16 cellular contexts compared by ENCODE assay signal in genomic region chr7:149171894-149172533, GRCh38. TPM values are rescaled to one million over a fixed set of nuclear protein-coding genes. Genes with fewer than 3 reads are reported as not detected.
DNase-seq lines count a peak whose midpoint lies in the region; ATAC-seq and TF ChIP-seq lines count a peak whose summit lies in the region.
"Had no signal": no experiment of that assay in that cellular context is flagged by ENCODE, and none has a peak within 500 bp of the region (broad histone marks: within the 10 kb centered on the region; RNA-seq: fewer than 3 reads in every experiment).

No MANE protein-coding gene starts in this region.

- H3K9me3 Mint-ChIP-seq in MCF 10A (ENCODE audit: unreplicated experiment): no peaks in the 10 kb centered on the region
- H3K9me3 Mint-ChIP-seq: CD8-positive, alpha-beta T cell had no signal

- no peak overlapping the region for H3K4me3 Mint-ChIP-seq in MCF 10A (ENCODE audit: unreplicated experiment)
- H3K4me3 Mint-ChIP-seq: CD8-positive, alpha-beta T cell had no signal

- intact Hi-C loops in MCF 10A (cut with micrococcal nuclease) (no loop called here), breast epithelium (cut with DNase I; ENCODE audit: low total_unique reads) (no loop called here), spleen (cut with DNase I; ENCODE audit: low total_unique reads) (no loop called here)

- H3K4me3 ChIP-seq in breast epithelium (no peak overlapping the region), fibroblast of villous mesenchyme (ENCODE audit: low read depth, low read length) (no peak overlapping the region), spleen (no peak overlapping the region)

- POLR2A ChIA-PET in MCF 10A (lab: Yijun Ruan, JAX) (interaction anchor here (0.5 to 1.0 kb wide), 3 partner anchors 9 to 24 kb away, joined by 3 to 5 read pairs (median 3); partner anchors contain the start of gene ZNF282), HEK293T (lab: Yijun Ruan, JAX) (no interaction called here)

- H3K27me3 Mint-ChIP-seq in MCF 10A (ENCODE audit: insufficient read depth, unreplicated experiment): no peaks in the 10 kb centered on the region

- WGBS in spleen, 5 donors: 61 to 82% (median 78%) methylated on average over 9 of the region's 9 CpGs

- peaks cover 53% of the 10 kb centered on the region for H3K36me3 Mint-ChIP-seq in MCF 10A (ENCODE audit: insufficient read depth, unreplicated experiment)

- TF ChIP-seq POLR2A in breast epithelium (IDR thresholded peaks at IDR 0.05) (no peak), spleen (IDR thresholded peaks at IDR 0.05) (no peak)

- CTCF ChIA-PET in MCF 10A (lab: Yijun Ruan, JAX) (no interaction called here), HEK293T (lab: Yijun Ruan, JAX) (no interaction called here)

- peaks cover 7% of the 10 kb centered on the region for H3K4me1 Mint-ChIP-seq in MCF 10A (ENCODE audit: insufficient read depth, unreplicated experiment)

- H3K4me1 ChIP-seq in breast epithelium (no peaks in the 10 kb centered on the region), spleen (peaks cover 0 to 9% (median 0%) of the 10 kb centered on the region in 6 donors)

- DNase-seq in MCF 10A (ENCODE audit: unreplicated experiment) (peak; percentile 86), breast epithelium (ENCODE audit: low spot score in 2 of 2) (no peak), SW480 (ENCODE audit: low spot score) (peak; percentile 72), fibroblast of villous mesenchyme (ENCODE audit: low read depth) (peak; percentile 20), spleen (no peak), HEK293T (ENCODE audit: extremely low spot score) (no peak), NCI-H510A (lab: John Stamatoyannopoulos, UW) (no peak)
- DNase-seq: aorta; CD8-positive, alpha-beta T cell; glutamatergic neuron; MM.1S; NCI-H1930; NCI-H446 treated with DMSO at 0.1 percent for 48 hours; retina had no signal

- no peaks in the 10 kb centered on the region for H3K27me3 ChIP-seq in breast epithelium
- no peaks in the 10 kb centered on the region for H3K27me3 ChIP-seq in spleen (replicated peaks in 1 of 7)

- ATAC-seq in GM21576 (IDR thresholded peaks at IDR 0.05; ENCODE audit: unreplicated experiment): no peak
- ATAC-seq: CD8-positive, alpha-beta T cell; SK-N-SH treated with all-trans-retinoic acid at 6 μM for 48 hours had no signal

- BruUV-seq in MCF 10A (replicated peaks; lab: Mats Ljungman, UMichigan): TSS peak; percentile 98

- no peak overlapping the region for H3K27ac ChIP-seq in breast epithelium
- H3K27ac ChIP-seq in spleen: peak overlapping the region in 7 of 8 donors; percentile 27 to 77 (median 70)

- peaks cover 14% of the 10 kb centered on the region for H3K36me3 ChIP-seq in breast epithelium
- peaks cover 2 to 99% (median 73%) of the 10 kb centered on the region in 6 donors for H3K36me3 ChIP-seq in spleen

- no peak for TF ChIP-seq CTCF in MCF 10A (IDR thresholded peaks at IDR 0.05; ENCODE audit: unreplicated experiment)
- TF ChIP-seq CTCF in breast epithelium (IDR thresholded peaks at IDR 0.05): no peak
- no peak for TF ChIP-seq CTCF in fibroblast of villous mesenchyme (IDR thresholded peaks at IDR 0.05; ENCODE audit: insufficient read depth, low read depth, low read length)
- TF ChIP-seq CTCF in spleen (IDR thresholded peaks at IDR 0.05 in 8 of 11, conservative IDR thresholded peaks at IDR 0.05 in 3 of 11): no peak

- H3K27ac Mint-ChIP-seq in MCF 10A (ENCODE audit: low read depth, unreplicated experiment): peak overlapping the region; percentile 86
- H3K27ac Mint-ChIP-seq: CD8-positive, alpha-beta T cell had no signal

- H3K9me3 ChIP-seq in breast epithelium (no peaks in the 10 kb centered on the region), spleen (no peaks in the 10 kb centered on the region)

TF ChIP-seq in HEK293T, 16 proteins besides CTCF, POLR2A, EP300 and RAD21:
- no peak for TF ChIP-seq FOXK2 (IDR thresholded peaks at IDR 0.05)
- TF ChIP-seq L3MBTL2 (conservative IDR thresholded peaks at IDR 0.05): no peak
- TF ChIP-seq HDGF (IDR thresholded peaks at IDR 0.05; ENCODE audit: borderline replicate concordance): no peak
- TF ChIP-seq ZNF384 (IDR thresholded peaks at IDR 0.05): no peak
- TF ChIP-seq NFRKB (IDR thresholded peaks at IDR 0.05): no peak
- TF ChIP-seq FOXM1 (IDR thresholded peaks at IDR 0.05; ENCODE audit: borderline replicate concordance): no peak
- TF ChIP-seq ELF4 (IDR thresholded peaks at IDR 0.05): no peak
- TF ChIP-seq PKNOX1 (IDR thresholded peaks at IDR 0.05): no peak
TF ChIP-seq in HEK293T: peak in this region for 0.

RNA-seq across cellular contexts. Expression of gene ZNF282, which starts 23.3 kb away (rescaled TPM):
- total RNA-seq in MCF 10A (2022) (43.9 and 46.4 TPM in 2 replicates), breast epithelium (10 to 100 TPM; 13.0 to 19.2 (median 17.4) TPM), fibroblast of villous mesenchyme (19.0 and 21.6 TPM in 2 replicates), spleen (10 to 100 TPM; 16.9 to 25.8 (median 19.4) TPM)
- 10 to 100 TPM in 1 of 3 donors, 1 to 10 TPM in 2; 4.7 to 10.8 (median 6.0) TPM for polyA plus RNA-seq in spleen

RNA-seq across cellular contexts. Expression of gene ZNF398, which starts 24.8 kb away (rescaled TPM):
- total RNA-seq in MCF 10A (2022): 13.8 and 15.7 TPM in 2 replicates
- 10 to 100 TPM; 17.3 to 25.9 (median 22.9) TPM for total RNA-seq in breast epithelium
- 16.1 and 18.6 TPM in 2 replicates for total RNA-seq in fibroblast of villous mesenchyme
- total RNA-seq in spleen: 10 to 100 TPM; 13.7 to 23.7 (median 16.6) TPM
- polyA plus RNA-seq in spleen: 1 to 10 TPM; 1.6 to 3.3 (median 2.0) TPM

RNA-seq across cellular contexts. Expression of gene ZNF425, which starts 45.9 kb away (rescaled TPM):
- total RNA-seq in MCF 10A (2022) (2.6 and 3.3 TPM in 2 replicates), breast epithelium (1 to 10 TPM; 2.1 to 4.7 (median 2.6) TPM), fibroblast of villous mesenchyme (2.9 and 3.5 TPM in 2 replicates), spleen (1 to 10 TPM in 6 of 7 donors, under 1 TPM in 1; 0.77 to 1.4 (median 1.3) TPM)
- under 1 TPM; 0.47 to 0.83 (median 0.52) TPM for polyA plus RNA-seq in spleen

Comparison
In these comparisons a context has a peak if more than half of its experiments do, and no peak if none do; other contexts are left out.
1. DNase-seq: peak in MCF 10A (single experiment), SW480 (single experiment) and fibroblast of villous mesenchyme (single experiment); none in breast epithelium (0 of 2), spleen (single experiment), HEK293T (single experiment) and NCI-H510A (single experiment).
2. H3K27ac ChIP-seq: peak in spleen (7 of 8); none in breast epithelium (0 of 2).